Comparison of ENCODE assay signal across 8 cellular contexts in the genomic region with DNA sequence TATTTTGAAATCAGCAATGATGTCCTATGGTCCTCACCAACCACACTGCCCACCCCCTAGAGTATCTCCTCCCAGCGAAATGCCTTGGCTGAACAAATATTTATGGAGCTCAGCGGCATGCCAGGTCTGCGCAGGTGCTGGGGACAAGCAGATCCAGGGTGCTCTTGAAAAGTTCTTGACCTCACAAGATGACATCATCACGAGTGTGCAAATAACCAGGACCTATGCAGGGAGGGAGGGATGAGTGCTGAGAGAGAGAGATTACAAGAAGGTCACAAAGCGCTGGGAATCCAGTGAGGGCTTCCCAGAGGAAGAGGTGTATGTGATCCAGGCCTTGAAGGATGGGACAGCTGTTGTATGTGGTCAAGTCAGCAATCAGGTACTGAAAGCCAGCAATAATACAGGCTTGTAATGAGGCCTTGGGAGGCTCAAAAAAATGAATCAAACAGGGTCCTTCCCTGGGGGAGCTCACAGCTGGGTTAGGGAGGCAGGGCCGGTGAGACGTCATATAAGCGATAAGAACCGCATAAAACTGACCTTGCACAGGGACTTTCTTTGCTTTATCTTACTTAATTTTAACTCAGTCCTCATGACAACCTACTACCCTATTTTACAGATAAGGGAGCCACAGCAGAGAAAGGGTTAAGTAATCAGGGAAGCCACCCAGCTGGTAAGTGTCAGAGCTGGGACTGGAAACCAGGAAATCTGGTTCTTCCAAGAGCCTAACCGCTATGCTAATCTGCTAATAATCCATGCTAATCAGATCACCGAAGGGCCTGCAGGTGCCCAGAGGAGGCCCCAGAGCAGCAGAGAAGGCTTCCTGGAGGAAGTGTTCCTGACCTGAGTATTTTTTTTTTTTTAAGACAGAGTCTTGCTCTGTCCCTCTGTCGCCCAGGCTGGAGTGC. TPM values are rescaled to one million over a fixed set of nuclear protein-coding genes. Genes with fewer than 3 reads are reported as not detected.
DNase-seq lines count a peak whose midpoint lies in the region; ATAC-seq, FAIRE-seq and TF ChIP-seq lines count a peak whose summit lies in the region.

No MANE protein-coding gene starts in this region.

- H2AK5ac ChIP-seq in H1 (ENCODE audit: low read depth, low read length): peak overlapping the region; percentile 57; the same call in 1 of the 2 replicates

- TF ChIP-seq CTCF in GM13977 (IDR thresholded peaks at IDR 0.05; ENCODE audit: extremely low read depth, insufficient read depth, missing control alignments): no peak
- TF ChIP-seq CTCF in H1 (IDR thresholded peaks at IDR 0.05; ENCODE audit: control extremely low read depth in 1 of 3, insufficient read depth in 1 of 3, low read depth in 1 of 3, low read length in 3 of 3): no peak
- no peak for TF ChIP-seq CTCF in pancreas (IDR thresholded peaks at IDR 0.05)

- H3K27me3 ChIP-seq in H1 (replicated peaks in 1 of 4; ENCODE audit: control insufficient read depth in 3 of 4, extremely low read depth in 1 of 4, insufficient read depth in 3 of 4, low read length in 3 of 4) (no peaks in the 10 kb centered on the region), pancreas (no peaks in the 10 kb centered on the region)

- no peak overlapping the region for H2BK120ac ChIP-seq in H1 (replicated peaks; ENCODE audit: low read depth, low read length)

- no peak overlapping the region for H3K56ac ChIP-seq in H1 (replicated peaks; ENCODE audit: insufficient read length, low read depth, low read length)

- DNase-seq in GM13977 (ENCODE audit: low spot score): peak; percentile 14
- DNase-seq in NCI-H510A (lab: John Stamatoyannopoulos, UW): peak; percentile 93
- DNase-seq in H1 (ENCODE audit: low read depth in 1 of 2, low spot score in 2 of 2): no peak
- peak in 5 of 6 donors; percentile 83 to 88 (median 85) for DNase-seq in pancreas
- no peak for DNase-seq in AG08395 (ENCODE audit: low spot score)

- H4K20me1 ChIP-seq in H1 (replicated peaks in 1 of 2; ENCODE audit: control insufficient read depth in 1 of 2, insufficient read depth in 2 of 2, low read length in 2 of 2): no peaks in the 10 kb centered on the region

- H3K14ac ChIP-seq in H1 (ENCODE audit: insufficient read length): no peak overlapping the region

- H3K4me3 Mint-ChIP-seq in stimulated activated memory B cell treated with anti-CD40 and anti-IgM and Interleukin-4, amounts not matched to agents 10 μg/mL and 1 μg/mL and 100 μg/mL, for 72 hours: no peak overlapping the region

- H3K9me3 ChIP-seq in H1 (ENCODE audit: insufficient read depth in 2 of 2, low read depth in 1 of 2, low read length in 1 of 2): no peaks in the 10 kb centered on the region
- no peaks in the 10 kb centered on the region for H3K9me3 ChIP-seq in pancreas

- no peaks in the 10 kb centered on the region for H3K36me3 ChIP-seq in H1 (ENCODE audit: control insufficient read depth in 2 of 4, insufficient read depth in 4 of 4, low read length in 3 of 4)
- H3K36me3 ChIP-seq in pancreas: no peaks in the 10 kb centered on the region

- TF ChIP-seq POLR2A in H1 (IDR thresholded peaks at IDR 0.05; ENCODE audit: control extremely low read depth in 1 of 2, low read depth in 2 of 2, low read length in 2 of 2): no peak

- peak overlapping the region; percentile 68 for H2BK20ac ChIP-seq in H1 (ENCODE audit: low read length)

- peaks cover 17 to 45% (median 27%) of the 10 kb centered on the region in 4 experiments for H3K4me1 ChIP-seq in H1 (replicated peaks in 1 of 4; ENCODE audit: control insufficient read depth in 3 of 4, insufficient read depth in 4 of 4, low read length in 3 of 4)
- H3K4me1 ChIP-seq in pancreas: peaks cover 65 to 80% (median 72%) of the 10 kb centered on the region in 3 donors

- H3K4me2 ChIP-seq in H1 (ENCODE audit: insufficient read depth in 1 of 2, low read depth in 2 of 2, low read length in 2 of 2): peak overlapping the region in 1 of 2 experiments; percentile 34; a peak in 2 of 4 replicates

- POLR2A ChIA-PET in H1 (lab: Charles Lee; ENCODE audit: partially characterized antibody): interaction anchor here (0.9 to 8.8 kb wide), 10 partner anchors 7 to 64 kb away, joined by 3 to 72 read pairs (median 4); partner anchors contain the start of genes ARRB1 and RPS3

- no peaks in the 10 kb centered on the region for H3K36me3 Mint-ChIP-seq in stimulated activated memory B cell treated with anti-CD40 and anti-IgM and Interleukin-4, amounts not matched to agents 10 μg/mL and 1 μg/mL and 100 μg/mL, for 72 hours

- H3K79me2 ChIP-seq in H1 (ENCODE audit: control insufficient read depth in 1 of 2, insufficient read depth in 2 of 2, low read length in 2 of 2): peaks cover 0 to 3% of the 10 kb centered on the region in 2 experiments; a peak in 1 of 4 replicates

- ATAC-seq in pancreas (peak; percentile 67 to 83 (median 73)), HG02763 (IDR thresholded peaks at IDR 0.05; ENCODE audit: unreplicated experiment) (no peak), GM18867 (IDR thresholded peaks at IDR 0.05; ENCODE audit: unreplicated experiment) (no peak)
- ATAC-seq in stimulated activated memory B cell treated with anti-CD40 and anti-IgM and Interleukin-4, amounts not matched to agents 10 μg/mL and 1 μg/mL and 100 μg/mL, for 72 hours: no peak

- H4K91ac ChIP-seq in H1 (replicated peaks; ENCODE audit: insufficient read length, low read length): peak overlapping the region; percentile 14

- H3K18ac ChIP-seq in H1 (ENCODE audit: extremely low read depth, low read length): no peak overlapping the region; the same call in 1 of the 2 replicates

- H3K9ac ChIP-seq in H1 (replicated peaks in 1 of 4; ENCODE audit: extremely low read depth in 1 of 4, low read depth in 3 of 4, low read length in 3 of 4): no peak overlapping the region

- TF ChIP-seq RAD21 in H1 (IDR thresholded peaks at IDR 0.05 in 1 of 2, conservative IDR thresholded peaks at IDR 0.05 in 1 of 2; ENCODE audit: low read depth in 2 of 2, low read length in 2 of 2): no peak

- H4K8ac ChIP-seq in H1 (ENCODE audit: extremely low read depth, insufficient read depth, low read length): no peak overlapping the region

- in situ Hi-C loops in GM13977 (cut with MboI; ENCODE audit: low pct_unique_long_range_greater_than_20kb, low sequenced_read_pairs, unreplicated experiment): loop anchor here (25.0 kb wide), 1 partner anchor 106 kb away; the partner anchor contains the start of gene TPBGL

- peak overlapping the region; percentile 5 for H3K4ac ChIP-seq in H1 (replicated peaks; ENCODE audit: insufficient read length, low read depth, low read length)

- H2AFZ ChIP-seq in H1 (ENCODE audit: low read length): no peak overlapping the region

- H3K9me3 Mint-ChIP-seq in stimulated activated memory B cell treated with anti-CD40 and anti-IgM and Interleukin-4, amounts not matched to agents 10 μg/mL and 1 μg/mL and 100 μg/mL, for 72 hours: no peaks in the 10 kb centered on the region

- FAIRE-seq in H1 (lab: Jason Lieb, UNC) (no peak), pancreas (lab: Jason Lieb, UNC) (no peak)

- peaks cover 5% of the 10 kb centered on the region; the same call in 1 of the 2 replicates for H3K79me1 ChIP-seq in H1 (ENCODE audit: low read depth, low read length)

- WGBS in H1 (ENCODE audit: extremely low coverage in 1 of 2, insufficient coverage in 1 of 2, insufficient read length in 1 of 2, insufficient replicate concordance in 2 of 2, low coverage in 1 of 2, low lambda C conversion rate in 2 of 2, missing lambda C conversion rate in 1 of 2), 2 experiments: 74% methylated on average over 11 of the region's 12 CpGs; no CpG with 5 or more reads in 1 of the 2 experiments
- 13 to 18% methylated on average over 12 of the region's 12 CpGs for WGBS in pancreas, 2 donors

- H3K23me2 ChIP-seq in H1 (ENCODE audit: low read depth, low read length): no peaks in the 10 kb centered on the region

- CTCF ChIA-PET in H1 (lab: Charles Lee; ENCODE audit: partially characterized antibody): interaction anchor here (0.8 to 6.1 kb wide), 15 partner anchors 9 to 202 kb away, joined by 3 to 47 read pairs (median 4); no protein-coding TSS in a partner anchor

- H2BK12ac ChIP-seq in H1 (ENCODE audit: low read depth, low read length): peak overlapping the region; percentile 85; the same call in 1 of the 2 replicates

- H3K4me3 ChIP-seq in H1 (ENCODE audit: extremely low read depth in 1 of 4, insufficient read depth in 2 of 4, low read depth in 3 of 4, low read length in 4 of 4) (no peak overlapping the region; a peak in 1 of 8 replicates), pancreas (peak overlapping the region in 2 of 4 donors; percentile 6 to 12)

- H2BK15ac ChIP-seq in H1 (ENCODE audit: low read length): peak overlapping the region; percentile 9; the same call in 1 of the 2 replicates

- peak in 1 of 2 experiments; percentile 46; a peak in 1 of 3 replicates for TF ChIP-seq EP300 in H1 (IDR thresholded peaks at IDR 0.05; ENCODE audit: borderline replicate concordance in 1 of 2, low read depth in 2 of 2, low read length in 2 of 2)

- intact Hi-C loops in pancreas (cut with DNase I): no loop called here

- no peaks in the 10 kb centered on the region for H3K27me3 Mint-ChIP-seq in stimulated activated memory B cell treated with anti-CD40 and anti-IgM and Interleukin-4, amounts not matched to agents 10 μg/mL and 1 μg/mL and 100 μg/mL, for 72 hours

- no peak overlapping the region for H3K27ac ChIP-seq in H1 (ENCODE audit: low read depth, low read length)
- H3K27ac ChIP-seq in pancreas: peak overlapping the region; percentile 64 to 85 (median 76)

- peaks cover 60% of the 10 kb centered on the region for H3K4me1 Mint-ChIP-seq in stimulated activated memory B cell treated with anti-CD40 and anti-IgM and Interleukin-4, amounts not matched to agents 10 μg/mL and 1 μg/mL and 100 μg/mL, for 72 hours

- peak overlapping the region; percentile 84; the same call in 1 of the 2 replicates for H2BK5ac ChIP-seq in H1 (ENCODE audit: low read depth, low read length)

- no peak overlapping the region for H3K27ac Mint-ChIP-seq in stimulated activated memory B cell treated with anti-CD40 and anti-IgM and Interleukin-4, amounts not matched to agents 10 μg/mL and 1 μg/mL and 100 μg/mL, for 72 hours

- no peak overlapping the region for H4K5ac ChIP-seq in H1 (ENCODE audit: insufficient read length, low read depth, low read length)

- no peak overlapping the region for H3K23ac ChIP-seq in H1 (ENCODE audit: insufficient read length)

RNA-seq across cellular contexts. Expression of gene ARRB1, which starts 8.2 kb away (rescaled TPM):
- 24.1 and 31.8 TPM in 2 replicates for total RNA-seq in H1 (2021; fragmentation: NEBNext Ultra II Directional; extraction: Animal tissue kit (Norgen Biotek cat#: 25700))
- polyA plus RNA-seq in H1 (2011; rRNA removed) (9.4 and 12.4 TPM in 2 replicates), pancreas (10 to 100 TPM in 1 of 2 donors, 1 to 10 TPM in 1; 7.8 to 12.7 TPM)
- polyA plus RNA-seq in H1 (2011; cell fraction: cytosol; rRNA removed): 14.0 TPM
- polyA plus RNA-seq in H1 (2011; cell fraction: nucleus; rRNA removed): 16.7 TPM
- polyA plus RNA-seq in H1 (2012, experiment 1 of 2): 8.9 to 11.1 TPM (median 10.3 TPM) in 4 replicates
- polyA plus RNA-seq in H1 (2012, experiment 2 of 2): 7.6 TPM
- polyA plus RNA-seq in H1 (2013, experiment 1 of 2): 26.6 TPM
- 27.4 TPM for polyA plus RNA-seq in H1 (2013, experiment 2 of 2)
- 37.7 and 39.1 TPM in 2 replicates for polyA minus RNA-seq in H1 (2011; rRNA and poly(A)+ RNA removed)
- polyA minus RNA-seq in H1 (2011; cell fraction: cytosol; rRNA and poly(A)+ RNA removed): 16.1 TPM
- 27.9 TPM for polyA minus RNA-seq in H1 (2011; cell fraction: nucleus; rRNA and poly(A)+ RNA removed)
- total RNA-seq in pancreas: 10 to 100 TPM; 30.3 to 68.1 (median 33.8) TPM

RNA-seq across cellular contexts. Expression of gene RPS3, which starts 56.1 kb away (rescaled TPM):
- total RNA-seq in H1 (2021; fragmentation: NEBNext Ultra II Directional; extraction: Animal tissue kit (Norgen Biotek cat#: 25700)): 3,813 and 3,882 TPM in 2 replicates
- 4,194 and 5,088 TPM in 2 replicates for polyA plus RNA-seq in H1 (2011; rRNA removed)
- polyA plus RNA-seq in H1 (2011; cell fraction: cytosol; rRNA removed): 5,780 TPM
- polyA plus RNA-seq in H1 (2011; cell fraction: nucleus; rRNA removed): 3,386 TPM
- 4,233 to 5,711 TPM (median 5,025 TPM) in 4 replicates for polyA plus RNA-seq in H1 (2012, experiment 1 of 2)
- polyA plus RNA-seq in H1 (2012, experiment 2 of 2): 24,266 TPM
- 5,747 TPM for polyA plus RNA-seq in H1 (2013, experiment 1 of 2)
- polyA plus RNA-seq in H1 (2013, experiment 2 of 2): 5,667 TPM
- polyA minus RNA-seq in H1 (2011; rRNA and poly(A)+ RNA removed): 985 and 1,133 TPM in 2 replicates
- 694 TPM for polyA minus RNA-seq in H1 (2011; cell fraction: cytosol; rRNA and poly(A)+ RNA removed)
- 657 TPM for polyA minus RNA-seq in H1 (2011; cell fraction: nucleus; rRNA and poly(A)+ RNA removed)
- 1,000 to 10,000 TPM in 5 of 6 donors, 100 to 1,000 TPM in 1; 824 to 1,938 (median 1,523) TPM for total RNA-seq in pancreas
- 1,000 to 10,000 TPM; 1,208 to 1,382 TPM for polyA plus RNA-seq in pancreas

Comparison
In these comparisons a context has a peak if more than half of its experiments do, and no peak if none do; other contexts are left out.
1. DNase-seq: peak in GM13977 (single experiment), NCI-H510A (single experiment) and pancreas (5 of 6); none in H1 (0 of 2) and AG08395 (single experiment).
2. ATAC-seq: peak in pancreas (4 of 4); none in HG02763 (single experiment), GM18867 (single experiment) and stimulated activated memory B cell treated with anti-CD40 and anti-IgM and Interleukin-4, amounts not matched to agents 10 μg/mL and 1 μg/mL and 100 μg/mL, for 72 hours (single experiment).